Comparison of ENCODE assay signal across 7 cellular contexts in genomic region chr1:58902830-58903229, GRCh38.
DNase-seq lines count a peak whose midpoint lies in the region; ATAC-seq and TF ChIP-seq lines count a peak whose summit lies in the region.

No MANE protein-coding gene starts in this region.

- no peak overlapping the region for H3K27ac ChIP-seq in iPS-18a (ENCODE audit: low read length)

- POLR2A ChIA-PET in activated CD8-positive, alpha-beta T cell treated with anti-CD3 and anti-CD28 coated beads, Interleukin-2, amount 10 ng/mL, durations not matched to agents 7 days and 5 days (lab: Charles Lee), result interaction anchor here (0.6 to 1.3 kb wide), 9 partner anchors 35 to 393 kb away, joined by 3 to 14 read pairs (median 4); partner anchors contain the start of gene JUN

- no peaks in the 10 kb centered on the region for H3K9me3 Mint-ChIP-seq in HFFc6
- no peaks in the 10 kb centered on the region for H3K9me3 Mint-ChIP-seq in activated CD8-positive, alpha-beta T cell treated with anti-CD3 and anti-CD28 coated beads, Interleukin-2, amount 10 ng/mL, durations not matched to agents 7 days and 5 days (ENCODE audit: insufficient read depth)
- no peaks in the 10 kb centered on the region for H3K9me3 Mint-ChIP-seq in stimulated activated naive B cell treated with anti-CD40 and anti-IgM and Interleukin-4, amounts not matched to agents 10 μg/mL and 1 μg/mL and 100 μg/mL, for 72 hours

- peaks cover 3% of the 10 kb centered on the region for H3K4me1 ChIP-seq in iPS-18a (ENCODE audit: control insufficient read depth, low read depth, low read length)

- no peak for TF ChIP-seq CTCF in HFFc6 (IDR thresholded peaks at IDR 0.05)

- no peak for ATAC-seq in activated CD8-positive, alpha-beta T cell treated with anti-CD3 and anti-CD28 coated beads, Interleukin-2, amount 10 ng/mL, durations not matched to agents 7 days and 5 days
- ATAC-seq in stimulated activated naive B cell treated with anti-CD40 and anti-IgM and Interleukin-4, amounts not matched to agents 10 μg/mL and 1 μg/mL and 100 μg/mL, for 72 hours (replicated peaks), result no peak
- no peak for ATAC-seq in GM21737 (IDR thresholded peaks at IDR 0.05; ENCODE audit: unreplicated experiment)
- ATAC-seq in GM18858 (IDR thresholded peaks at IDR 0.05; ENCODE audit: unreplicated experiment), result no peak

- DNase-seq in HFFc6, result no peak
- no peak for DNase-seq in activated CD8-positive, alpha-beta T cell treated with anti-CD3 and anti-CD28 coated beads, Interleukin-2, amount 10 ng/mL, durations not matched to agents 7 days and 5 days
- no peak for DNase-seq in stimulated activated naive B cell treated with anti-CD40 and anti-IgM and Interleukin-4, amounts not matched to agents 10 μg/mL and 1 μg/mL and 100 μg/mL, for 72 hours
- DNase-seq in activated effector memory CD4-positive, alpha-beta T cell treated with anti-CD3 and anti-CD28 coated beads, Interleukin-2, amount 50 U/mL, for 16 hours, result no peak

- H3K27ac Mint-ChIP-seq in HFFc6, result peak overlapping the region; percentile 91
- peak overlapping the region; percentile 88 for H3K27ac Mint-ChIP-seq in activated CD8-positive, alpha-beta T cell treated with anti-CD3 and anti-CD28 coated beads, Interleukin-2, amount 10 ng/mL, durations not matched to agents 7 days and 5 days
- peak overlapping the region; percentile 81 for H3K27ac Mint-ChIP-seq in stimulated activated naive B cell treated with anti-CD40 and anti-IgM and Interleukin-4, amounts not matched to agents 10 μg/mL and 1 μg/mL and 100 μg/mL, for 72 hours

- H3K4me1 Mint-ChIP-seq in HFFc6 (ENCODE audit: low read depth), result peaks cover 64% of the 10 kb centered on the region
- peaks cover 20% of the 10 kb centered on the region for H3K4me1 Mint-ChIP-seq in activated CD8-positive, alpha-beta T cell treated with anti-CD3 and anti-CD28 coated beads, Interleukin-2, amount 10 ng/mL, durations not matched to agents 7 days and 5 days (ENCODE audit: low read depth)
- peaks cover 14 to 28% of the 10 kb centered on the region in 2 donors for H3K4me1 Mint-ChIP-seq in stimulated activated naive B cell treated with anti-CD40 and anti-IgM and Interleukin-4, amounts not matched to agents 10 μg/mL and 1 μg/mL and 100 μg/mL, for 72 hours

- peaks cover 9% of the 10 kb centered on the region for H3K27me3 ChIP-seq in iPS-18a (ENCODE audit: control insufficient read depth, insufficient read depth, low read length)

- H3K9ac ChIP-seq in iPS-18a (ENCODE audit: low read length), result no peak overlapping the region

- H3K36me3 Mint-ChIP-seq in HFFc6 (ENCODE audit: low read depth), result no peaks in the 10 kb centered on the region
- H3K36me3 Mint-ChIP-seq in activated CD8-positive, alpha-beta T cell treated with anti-CD3 and anti-CD28 coated beads, Interleukin-2, amount 10 ng/mL, durations not matched to agents 7 days and 5 days (ENCODE audit: low read depth), result no peaks in the 10 kb centered on the region
- no peaks in the 10 kb centered on the region for H3K36me3 Mint-ChIP-seq in stimulated activated naive B cell treated with anti-CD40 and anti-IgM and Interleukin-4, amounts not matched to agents 10 μg/mL and 1 μg/mL and 100 μg/mL, for 72 hours

- peak overlapping the region; percentile 48 for H3K4me3 ChIP-seq in iPS-18a (ENCODE audit: low read length)

- H3K4me3 Mint-ChIP-seq in HFFc6, result peak overlapping the region; percentile 75
- H3K4me3 Mint-ChIP-seq in activated CD8-positive, alpha-beta T cell treated with anti-CD3 and anti-CD28 coated beads, Interleukin-2, amount 10 ng/mL, durations not matched to agents 7 days and 5 days, result peak overlapping the region; percentile 74
- H3K4me3 Mint-ChIP-seq in stimulated activated naive B cell treated with anti-CD40 and anti-IgM and Interleukin-4, amounts not matched to agents 10 μg/mL and 1 μg/mL and 100 μg/mL, for 72 hours, result peak overlapping the region; percentile 91 to 94

- H3K36me3 ChIP-seq in iPS-18a (ENCODE audit: control insufficient read depth, low read depth, low read length), result no peaks in the 10 kb centered on the region

- CTCF ChIA-PET in activated CD8-positive, alpha-beta T cell treated with anti-CD3 and anti-CD28 coated beads, Interleukin-2, amount 10 ng/mL, durations not matched to agents 7 days and 5 days (lab: Charles Lee), result interaction anchor here (0.8 to 1.4 kb wide), 11 partner anchors 10 to 121 kb away, joined by 3 to 5 read pairs (median 4); no protein-coding TSS in a partner anchor

- no peaks in the 10 kb centered on the region for H3K27me3 Mint-ChIP-seq in HFFc6 (ENCODE audit: insufficient read depth)
- peaks cover 3% of the 10 kb centered on the region for H3K27me3 Mint-ChIP-seq in activated CD8-positive, alpha-beta T cell treated with anti-CD3 and anti-CD28 coated beads, Interleukin-2, amount 10 ng/mL, durations not matched to agents 7 days and 5 days (ENCODE audit: low read depth)
- no peaks in the 10 kb centered on the region for H3K27me3 Mint-ChIP-seq in stimulated activated naive B cell treated with anti-CD40 and anti-IgM and Interleukin-4, amounts not matched to agents 10 μg/mL and 1 μg/mL and 100 μg/mL, for 72 hours

- H3K9me3 ChIP-seq in iPS-18a (ENCODE audit: control insufficient read depth, low read depth, low read length), result no peaks in the 10 kb centered on the region
